ENCODE assay signal across 8 cellular contexts in genomic region chr3:160163259-160163878, GRCh38.
A peak's percentile ranks its signal among the peaks of the same experiment; 100 is the strongest.
DNase-seq lines count a peak whose midpoint lies in the region; ATAC-seq, FAIRE-seq and TF ChIP-seq lines count a peak whose summit lies in the region.

No MANE protein-coding gene starts in this region.

- no peak overlapping the region for H3K27ac ChIP-seq in C4-2B

- H3K4me3 Mint-ChIP-seq in HFFc6 (no peak overlapping the region), natural killer cell (no peak overlapping the region)

- H3K27ac Mint-ChIP-seq in HFFc6 (no peak overlapping the region), natural killer cell (no peak overlapping the region)

- ATAC-seq in natural killer cell (no peak), GM21576 (IDR thresholded peaks at IDR 0.05; ENCODE audit: unreplicated experiment) (no peak)

- intact Hi-C loops in natural killer cell (cut with micrococcal nuclease): loop anchor here (5.0 kb wide), 1 partner anchor 249 kb away; no protein-coding TSS in a partner anchor

- H3K9me3 Mint-ChIP-seq in HFFc6 (no peaks in the 10 kb centered on the region), natural killer cell (no peaks in the 10 kb centered on the region)

- FAIRE-seq in islet of Langerhans (lab: Jason Lieb, UNC): peak; percentile 90

- TF ChIP-seq CTCF in C4-2B (conservative IDR thresholded peaks at IDR 0.05) (peak; percentile 82), HFFc6 (IDR thresholded peaks at IDR 0.05) (peak; percentile 81), natural killer cell (IDR thresholded peaks at IDR 0.05) (no peak)

- H3K4me1 Mint-ChIP-seq in HFFc6 (ENCODE audit: low read depth): peaks cover 27% of the 10 kb centered on the region
- no peaks in the 10 kb centered on the region for H3K4me1 Mint-ChIP-seq in natural killer cell

- peak; percentile 46 for DNase-seq in HFFc6
- DNase-seq in SK-N-DZ (ENCODE audit: low spot score): peak; percentile 52
- DNase-seq in natural killer cell: no peak
- no peak for DNase-seq in SKM-1 treated with dmso at 0.1 percent for 144 hours (lab: John Stamatoyannopoulos, UW; ENCODE audit: unreplicated experiment)
- no peak for DNase-seq in stimulated activated CD4-positive, alpha-beta T cell treated with anti-CD3 and anti-CD28 coated beads, Interleukin-4, amount 100 ng/mL, for 24 hours

- H3K36me3 Mint-ChIP-seq in HFFc6 (ENCODE audit: low read depth) (no peaks in the 10 kb centered on the region), natural killer cell (no peaks in the 10 kb centered on the region)

- no peaks in the 10 kb centered on the region; the same call in none of the 2 replicates for H3K27me3 Mint-ChIP-seq in HFFc6 (ENCODE audit: insufficient read depth)
- H3K27me3 Mint-ChIP-seq in natural killer cell (ENCODE audit: low read depth in 2 of 2): peaks cover 0 to 9% of the 10 kb centered on the region in 2 donors

Comparison
In these comparisons a context has a peak if more than half of its experiments do, and no peak if none do; other contexts are left out.
1. DNase-seq: peak in HFFc6 (single experiment) and SK-N-DZ (single experiment); none in natural killer cell (single experiment), SKM-1 treated with dmso at 0.1 percent for 144 hours (single experiment) and stimulated activated CD4-positive, alpha-beta T cell treated with anti-CD3 and anti-CD28 coated beads, Interleukin-4, amount 100 ng/mL, for 24 hours (single experiment).